ENCODE assay signal across 23 cellular contexts in the genomic region with DNA sequence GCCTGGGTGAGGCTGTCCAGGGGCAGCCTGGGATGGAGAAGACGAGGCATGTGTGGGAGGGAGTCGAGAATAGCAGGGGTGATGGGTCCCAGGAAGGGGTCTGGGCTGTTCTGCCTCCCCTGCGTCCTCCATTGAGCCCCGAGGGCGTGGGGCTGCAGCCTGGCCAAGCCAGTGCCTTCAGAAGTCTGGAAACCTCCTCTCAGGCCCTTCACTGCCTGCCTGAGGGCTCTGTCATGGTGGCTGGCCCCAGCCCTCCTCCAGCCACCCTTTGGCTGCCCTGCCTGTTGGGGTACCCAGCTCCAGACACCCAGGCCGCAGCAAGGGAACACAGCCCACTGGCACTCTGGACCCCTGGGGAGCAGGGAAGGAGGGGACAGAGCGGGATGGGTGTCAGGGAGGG.
"Had no signal": no experiment of that assay in that cellular context is flagged by ENCODE, and none has a peak within 500 bp of the region (broad histone marks: within the 10 kb centered on the region; RNA-seq: fewer than 3 reads in every experiment).

No MANE protein-coding gene starts in this region.

- H3K4me3 ChIP-seq: colonic mucosa, coronary artery, dorsolateral prefrontal cortex, esophagus squamous epithelium, gastrocnemius medialis, gastroesophageal sphincter, heart left ventricle, heart right ventricle had no signal

- H3K36me3 ChIP-seq: colonic mucosa, esophagus squamous epithelium, gastrocnemius medialis, gastroesophageal sphincter, heart left ventricle, heart right ventricle had no signal

- DNase-seq: colonic mucosa; cortex of kidney; dermis blood vessel endothelial cell; dorsolateral prefrontal cortex; effector CD4-positive, alpha-beta T cell; effector CD8-positive, alpha-beta T cell; effector memory CD4-positive, alpha-beta T cell; effector memory CD8-positive, alpha-beta T cell; endodermal cell; erythroblast; esophagus squamous epithelium; foreskin fibroblast; foreskin keratinocyte; foreskin melanocyte; gastrocnemius medialis; glutamatergic neuron; head of caudate nucleus; heart left ventricle; heart right ventricle had no signal

- H3K4me1 ChIP-seq: colonic mucosa, foreskin keratinocyte, heart right ventricle had no signal

- H3K27ac ChIP-seq: colonic mucosa, coronary artery, epithelial cell of prostate, esophagus squamous epithelium, foreskin keratinocyte, gastrocnemius medialis, gastroesophageal sphincter, heart left ventricle, heart right ventricle had no signal

- ATAC-seq: effector memory CD8-positive, alpha-beta T cell; esophagus mucosa; foreskin keratinocyte; gastrocnemius medialis; gastroesophageal sphincter; heart left ventricle; heart right ventricle had no signal

- H3K9me3 ChIP-seq: colonic mucosa, esophagus squamous epithelium, gastrocnemius medialis, gastroesophageal sphincter, heart left ventricle, heart right ventricle had no signal
